In genomic region chr17:76382305-76382802, GRCh38 we compare ENCODE assay signal across 1 cellular context.
TF ChIP-seq lines count a peak whose summit lies in the region.

No MANE protein-coding gene starts in this region.

TF ChIP-seq in HepG2, 621 proteins besides CTCF, POLR2A, EP300 and RAD21 (continued from another document and continues in another):
- TF ChIP-seq, protein P1, sequence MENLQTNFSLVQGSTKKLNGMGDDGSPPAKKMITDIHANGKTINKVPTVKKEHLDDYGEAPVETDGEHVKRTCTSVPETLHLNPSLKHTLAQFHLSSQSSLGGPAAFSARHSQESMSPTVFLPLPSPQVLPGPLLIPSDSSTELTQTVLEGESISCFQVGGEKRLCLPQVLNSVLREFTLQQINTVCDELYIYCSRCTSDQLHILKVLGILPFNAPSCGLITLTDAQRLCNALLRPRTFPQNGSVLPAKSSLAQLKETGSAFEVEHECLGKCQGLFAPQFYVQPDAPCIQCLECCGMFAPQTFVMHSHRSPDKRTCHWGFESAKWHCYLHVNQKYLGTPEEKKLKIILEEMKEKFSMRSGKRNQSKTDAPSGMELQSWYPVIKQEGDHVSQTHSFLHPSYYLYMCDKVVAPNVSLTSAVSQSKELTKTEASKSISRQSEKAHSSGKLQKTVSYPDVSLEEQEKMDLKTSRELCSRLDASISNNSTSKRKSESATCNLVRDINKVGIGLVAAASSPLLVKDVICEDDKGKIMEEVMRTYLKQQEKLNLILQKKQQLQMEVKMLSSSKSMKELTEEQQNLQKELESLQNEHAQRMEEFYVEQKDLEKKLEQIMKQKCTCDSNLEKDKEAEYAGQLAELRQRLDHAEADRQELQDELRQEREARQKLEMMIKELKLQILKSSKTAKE (CRISPR knock-in tag; IDR thresholded peaks at IDR 0.05; ENCODE audit: borderline replicate concordance): peak; percentile 34; the same call in 1 of the 2 replicates
- TF ChIP-seq ZNF564 (CRISPR knock-in tag; IDR thresholded peaks at IDR 0.05) (0 out of 2 replicates have a peak, but pooled peaks have one; percentile 27), CREBL2 (CRISPR knock-in tag; IDR thresholded peaks at IDR 0.05; ENCODE audit: borderline replicate concordance) (no peak), FOXA1 (IDR thresholded peaks at IDR 0.05) (no peak), FOXA1 (CRISPR knock-in tag; IDR thresholded peaks at IDR 0.05) (peak; percentile 37; the same call in 1 of the 2 replicates), ZNF12 (CRISPR knock-in tag; IDR thresholded peaks at IDR 0.05) (peak; percentile 37; the same call in 1 of the 2 replicates), EEA1 (CRISPR knock-in tag; IDR thresholded peaks at IDR 0.05; ENCODE audit: borderline replicate concordance) (no peak), NRL (CRISPR knock-in tag; IDR thresholded peaks at IDR 0.05; ENCODE audit: borderline replicate concordance) (no peak; the same call in 1 of the 2 replicates), NR2F1 (CRISPR knock-in tag; IDR thresholded peaks at IDR 0.05) (peak; percentile 83 to 87), THRA (CRISPR knock-in tag; IDR thresholded peaks at IDR 0.05; ENCODE audit: borderline replicate concordance) (peak; percentile 85), PITX1 (CRISPR knock-in tag; IDR thresholded peaks at IDR 0.05) (peak; percentile 98), ZMYM3 (CRISPR knock-in tag; IDR thresholded peaks at IDR 0.05) (peak; percentile 83), ZNF510 (CRISPR knock-in tag; IDR thresholded peaks at IDR 0.05; ENCODE audit: low read depth) (peak; percentile 79; the same call in 1 of the 2 replicates), ZSCAN21 (CRISPR knock-in tag; IDR thresholded peaks at IDR 0.05; ENCODE audit: borderline replicate concordance) (peak; percentile 75), HDAC1 (CRISPR knock-in tag; IDR thresholded peaks at IDR 0.05) (0 out of 2 replicates have a peak, but pooled peaks have one; percentile 59), ZNF24 (IDR thresholded peaks at IDR 0.05) (no peak), ZNF124 (CRISPR knock-in tag; IDR thresholded peaks at IDR 0.05) (peak; percentile 66; the same call in 1 of the 2 replicates), HNRNPLL (IDR thresholded peaks at IDR 0.05; ENCODE audit: low read depth, low read length, poor library complexity, severe bottlenecking) (peak; percentile 75), ZNF615 (CRISPR knock-in tag; IDR thresholded peaks at IDR 0.05; ENCODE audit: borderline replicate concordance) (peak; percentile 18; the same call in 1 of the 2 replicates), ATF2 (CRISPR knock-in tag; IDR thresholded peaks at IDR 0.05) (peak; percentile 81; the same call in 1 of the 2 replicates), ZNF83 (CRISPR knock-in tag; IDR thresholded peaks at IDR 0.05; ENCODE audit: borderline replicate concordance) (0 out of 2 replicates have a peak, but pooled peaks have one; percentile 59), ZNF17 (CRISPR knock-in tag; IDR thresholded peaks at IDR 0.05) (0 out of 2 replicates have a peak, but pooled peaks have one; percentile 79), ZFP82 (CRISPR knock-in tag; IDR thresholded peaks at IDR 0.05; ENCODE audit: borderline replicate concordance) (no peak), ZNF761 (CRISPR knock-in tag; conservative IDR thresholded peaks at IDR 0.05) (peak; percentile 22; the same call in 1 of the 2 replicates), MTF1 (CRISPR knock-in tag; IDR thresholded peaks at IDR 0.05) (no peak; the same call in 1 of the 2 replicates), ZNF224 (CRISPR knock-in tag; IDR thresholded peaks at IDR 0.05) (peak; percentile 92; the same call in 1 of the 2 replicates), AGO1 (IDR thresholded peaks at IDR 0.05; ENCODE audit: low read depth, low read length, poor library complexity, severe bottlenecking) (peak; percentile 45), REPIN1 (CRISPR knock-in tag; IDR thresholded peaks at IDR 0.05; ENCODE audit: borderline replicate concordance, low read depth) (no peak; the same call in 1 of the 2 replicates), ZMAT3 (CRISPR knock-in tag; conservative IDR thresholded peaks at IDR 0.05) (peak; percentile 66; the same call in 1 of the 2 replicates), NR2F6 (IDR thresholded peaks at IDR 0.05) (peak; percentile 97), NR2F6 (CRISPR knock-in tag; IDR thresholded peaks at IDR 0.05) (peak; percentile 97), CENPBD1 (CRISPR knock-in tag; IDR thresholded peaks at IDR 0.05; ENCODE audit: borderline replicate concordance, low read depth) (no peak), PHF8 (CRISPR knock-in tag; IDR thresholded peaks at IDR 0.05) (peak; percentile 46; the same call in 1 of the 2 replicates), NFYB (CRISPR knock-in tag; IDR thresholded peaks at IDR 0.05) (0 out of 2 replicates have a peak, but pooled peaks have one; percentile 5), KDM4B (CRISPR knock-in tag; IDR thresholded peaks at IDR 0.05) (0 out of 2 replicates have a peak, but pooled peaks have one; percentile 47), ZFP1 (CRISPR knock-in tag; IDR thresholded peaks at IDR 0.05) (peak; percentile 88), ISL2 (CRISPR knock-in tag; IDR thresholded peaks at IDR 0.05) (peak; percentile 93), ZNF670 (CRISPR knock-in tag; IDR thresholded peaks at IDR 0.05; ENCODE audit: borderline replicate concordance) (0 out of 2 replicates have a peak, but pooled peaks have one; percentile 9), TARDBP (CRISPR knock-in tag; IDR thresholded peaks at IDR 0.05) (peak; percentile 85; the same call in 1 of the 2 replicates), SALL1 (CRISPR knock-in tag; IDR thresholded peaks at IDR 0.05) (peak; percentile 66), ZNF296 (CRISPR knock-in tag; conservative IDR thresholded peaks at IDR 0.05) (0 out of 2 replicates have a peak, but pooled peaks have one; percentile 21), ZBTB7A (CRISPR knock-in tag; IDR thresholded peaks at IDR 0.05) (peak; percentile 75; the same call in 1 of the 2 replicates), MED1 (CRISPR knock-in tag; IDR thresholded peaks at IDR 0.05) (peak; percentile 92), PAX8 (CRISPR knock-in tag; IDR thresholded peaks at IDR 0.05; ENCODE audit: borderline replicate concordance) (no peak), NR2F2 (IDR thresholded peaks at IDR 0.05; ENCODE audit: borderline replicate concordance, low read depth) (peak; percentile 96), ZSCAN20 (CRISPR knock-in tag; IDR thresholded peaks at IDR 0.05; ENCODE audit: borderline replicate concordance) (peak; percentile 69), TMF1 (CRISPR knock-in tag; IDR thresholded peaks at IDR 0.05; ENCODE audit: low read depth) (peak; percentile 73; the same call in 1 of the 2 replicates), MXD4 (CRISPR knock-in tag; IDR thresholded peaks at IDR 0.05) (peak; percentile 23; the same call in 1 of the 2 replicates), ZFX (CRISPR knock-in tag; IDR thresholded peaks at IDR 0.05; ENCODE audit: low read depth) (peak; percentile 84)
- TF ChIP-seq, protein P2, sequence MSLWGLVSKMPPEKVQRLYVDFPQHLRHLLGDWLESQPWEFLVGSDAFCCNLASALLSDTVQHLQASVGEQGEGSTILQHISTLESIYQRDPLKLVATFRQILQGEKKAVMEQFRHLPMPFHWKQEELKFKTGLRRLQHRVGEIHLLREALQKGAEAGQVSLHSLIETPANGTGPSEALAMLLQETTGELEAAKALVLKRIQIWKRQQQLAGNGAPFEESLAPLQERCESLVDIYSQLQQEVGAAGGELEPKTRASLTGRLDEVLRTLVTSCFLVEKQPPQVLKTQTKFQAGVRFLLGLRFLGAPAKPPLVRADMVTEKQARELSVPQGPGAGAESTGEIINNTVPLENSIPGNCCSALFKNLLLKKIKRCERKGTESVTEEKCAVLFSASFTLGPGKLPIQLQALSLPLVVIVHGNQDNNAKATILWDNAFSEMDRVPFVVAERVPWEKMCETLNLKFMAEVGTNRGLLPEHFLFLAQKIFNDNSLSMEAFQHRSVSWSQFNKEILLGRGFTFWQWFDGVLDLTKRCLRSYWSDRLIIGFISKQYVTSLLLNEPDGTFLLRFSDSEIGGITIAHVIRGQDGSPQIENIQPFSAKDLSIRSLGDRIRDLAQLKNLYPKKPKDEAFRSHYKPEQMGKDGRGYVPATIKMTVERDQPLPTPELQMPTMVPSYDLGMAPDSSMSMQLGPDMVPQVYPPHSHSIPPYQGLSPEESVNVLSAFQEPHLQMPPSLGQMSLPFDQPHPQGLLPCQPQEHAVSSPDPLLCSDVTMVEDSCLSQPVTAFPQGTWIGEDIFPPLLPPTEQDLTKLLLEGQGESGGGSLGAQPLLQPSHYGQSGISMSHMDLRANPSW (CRISPR knock-in tag; IDR thresholded peaks at IDR 0.05; ENCODE audit: borderline replicate concordance): peak; percentile 62; the same call in 1 of the 2 replicates
- TF ChIP-seq, protein P3, sequence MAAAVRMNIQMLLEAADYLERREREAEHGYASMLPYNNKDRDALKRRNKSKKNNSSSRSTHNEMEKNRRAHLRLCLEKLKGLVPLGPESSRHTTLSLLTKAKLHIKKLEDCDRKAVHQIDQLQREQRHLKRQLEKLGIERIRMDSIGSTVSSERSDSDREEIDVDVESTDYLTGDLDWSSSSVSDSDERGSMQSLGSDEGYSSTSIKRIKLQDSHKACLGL (CRISPR knock-in tag; IDR thresholded peaks at IDR 0.05): no peak
- TF ChIP-seq, protein P4, sequence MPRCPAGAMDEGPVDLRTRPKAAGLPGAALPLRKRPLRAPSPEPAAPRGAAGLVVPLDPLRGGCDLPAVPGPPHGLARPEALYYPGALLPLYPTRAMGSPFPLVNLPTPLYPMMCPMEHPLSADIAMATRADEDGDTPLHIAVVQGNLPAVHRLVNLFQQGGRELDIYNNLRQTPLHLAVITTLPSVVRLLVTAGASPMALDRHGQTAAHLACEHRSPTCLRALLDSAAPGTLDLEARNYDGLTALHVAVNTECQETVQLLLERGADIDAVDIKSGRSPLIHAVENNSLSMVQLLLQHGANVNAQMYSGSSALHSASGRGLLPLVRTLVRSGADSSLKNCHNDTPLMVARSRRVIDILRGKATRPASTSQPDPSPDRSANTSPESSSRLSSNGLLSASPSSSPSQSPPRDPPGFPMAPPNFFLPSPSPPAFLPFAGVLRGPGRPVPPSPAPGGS (CRISPR knock-in tag; IDR thresholded peaks at IDR 0.05): 0 out of 2 replicates have a peak, but pooled peaks have one; percentile 44
- TF ChIP-seq, protein P5, sequence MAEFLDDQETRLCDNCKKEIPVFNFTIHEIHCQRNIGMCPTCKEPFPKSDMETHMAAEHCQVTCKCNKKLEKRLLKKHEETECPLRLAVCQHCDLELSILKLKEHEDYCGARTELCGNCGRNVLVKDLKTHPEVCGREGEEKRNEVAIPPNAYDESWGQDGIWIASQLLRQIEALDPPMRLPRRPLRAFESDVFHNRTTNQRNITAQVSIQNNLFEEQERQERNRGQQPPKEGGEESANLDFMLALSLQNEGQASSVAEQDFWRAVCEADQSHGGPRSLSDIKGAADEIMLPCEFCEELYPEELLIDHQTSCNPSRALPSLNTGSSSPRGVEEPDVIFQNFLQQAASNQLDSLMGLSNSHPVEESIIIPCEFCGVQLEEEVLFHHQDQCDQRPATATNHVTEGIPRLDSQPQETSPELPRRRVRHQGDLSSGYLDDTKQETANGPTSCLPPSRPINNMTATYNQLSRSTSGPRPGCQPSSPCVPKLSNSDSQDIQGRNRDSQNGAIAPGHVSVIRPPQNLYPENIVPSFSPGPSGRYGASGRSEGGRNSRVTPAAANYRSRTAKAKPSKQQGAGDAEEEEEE (CRISPR knock-in tag; IDR thresholded peaks at IDR 0.05; ENCODE audit: borderline replicate concordance): peak; percentile 18; the same call in 1 of the 2 replicates
- TF ChIP-seq, protein P6, sequence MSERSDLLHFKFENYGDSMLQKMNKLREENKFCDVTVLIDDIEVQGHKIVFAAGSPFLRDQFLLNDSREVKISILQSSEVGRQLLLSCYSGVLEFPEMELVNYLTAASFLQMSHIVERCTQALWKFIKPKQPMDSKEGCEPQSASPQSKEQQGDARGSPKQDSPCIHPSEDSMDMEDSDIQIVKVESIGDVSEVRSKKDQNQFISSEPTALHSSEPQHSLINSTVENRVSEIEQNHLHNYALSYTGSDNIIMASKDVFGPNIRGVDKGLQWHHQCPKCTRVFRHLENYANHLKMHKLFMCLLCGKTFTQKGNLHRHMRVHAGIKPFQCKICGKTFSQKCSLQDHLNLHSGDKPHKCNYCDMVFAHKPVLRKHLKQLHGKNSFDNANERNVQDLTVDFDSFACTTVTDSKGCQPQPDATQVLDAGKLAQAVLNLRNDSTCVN (CRISPR knock-in tag; IDR thresholded peaks at IDR 0.05; ENCODE audit: borderline replicate concordance): 0 out of 2 replicates have a peak, but pooled peaks have one; percentile 78
